ENCODE assay signal across 31 cellular contexts in the genomic region with DNA sequence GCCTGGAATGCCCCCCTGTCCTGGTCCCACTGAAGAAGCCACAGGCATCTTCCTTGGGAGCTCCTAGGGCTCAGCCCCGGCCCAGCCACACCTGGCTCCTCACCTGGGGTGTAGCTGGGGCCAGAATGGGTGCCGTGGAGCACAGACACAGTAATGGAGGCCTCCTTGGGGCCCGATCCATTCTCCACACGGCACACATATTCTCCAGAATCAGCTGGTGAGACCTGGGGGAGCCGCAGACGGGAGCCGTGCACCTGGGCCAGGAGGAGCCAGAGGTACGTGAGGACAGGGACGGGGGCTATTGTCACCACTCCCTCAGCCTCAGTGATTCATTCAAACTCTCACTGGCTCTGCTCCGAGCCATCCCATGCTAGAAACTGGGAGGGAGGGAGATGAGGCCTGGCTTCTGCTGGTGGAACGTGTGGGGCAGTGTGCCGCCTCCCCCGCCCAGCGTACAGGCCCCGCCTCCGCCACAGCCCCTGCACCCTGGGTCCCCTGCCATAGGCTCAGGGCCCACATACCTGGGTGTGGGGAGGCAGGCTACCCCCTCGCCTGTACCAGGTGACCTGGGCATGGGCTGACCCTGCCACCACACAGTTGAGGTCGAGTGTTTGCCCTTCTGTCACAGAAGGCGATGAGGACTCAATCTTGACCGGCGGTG. TPM values are rescaled to one million over a fixed set of nuclear protein-coding genes. Genes with fewer than 3 reads are reported as not detected.
"Had no signal": no experiment of that assay in that cellular context is flagged by ENCODE, and none has a peak within 500 bp of the region (broad histone marks: within the 10 kb centered on the region; RNA-seq: fewer than 3 reads in every experiment).

No MANE protein-coding gene starts in this region.

- H3K4me3 ChIP-seq: left lung, lower lobe of right lung, psoas muscle, right lobe of liver, smooth muscle cell, tibial nerve, vagina had no signal

- ATAC-seq: left lung; lower lobe of right lung; natural killer cell treated with Interleukin-12 subunit alpha and Interleukin-12 subunit beta and Interleukin-15 and Interleukin-18, amount 100 ng/mL, for 72 hours; psoas muscle; right lobe of liver had no signal

- H3K36me3 Mint-ChIP-seq: immature natural killer cell; naive B cell; natural killer cell treated with Interleukin-12 subunit alpha and Interleukin-12 subunit beta and Interleukin-15 and Interleukin-18, amount 100 ng/mL, for 72 hours had no signal

- H3K27ac ChIP-seq: left lung, lower lobe of right lung, neutrophil, parathyroid adenoma, psoas muscle, right lobe of liver, vagina had no signal

- H3K4me1 ChIP-seq: left lung, lower lobe of right lung, parathyroid adenoma, psoas muscle, right lobe of liver, vagina had no signal

- H3K36me3 ChIP-seq: neutrophil, right lobe of liver had no signal

- H3K9me3 Mint-ChIP-seq: immature natural killer cell; naive B cell; natural killer cell treated with Interleukin-12 subunit alpha and Interleukin-12 subunit beta and Interleukin-15 and Interleukin-18, amount 100 ng/mL, for 72 hours; stimulated activated naive CD8-positive, alpha-beta T cell treated with anti-CD3 and anti-CD28 coated beads, Interleukin-15, amount 100 ng/mL, for 72 hours; type B pancreatic cell had no signal

- DNase-seq: hypothalamus; immature natural killer cell; kidney; left colon; lower lobe of right lung; mammary epithelial cell; mesenchymal stem cell; naive B cell; occipital lobe; psoas muscle; stimulated activated CD4-positive, alpha-beta T cell treated with anti-CD3 and anti-CD28 coated beads, Interleukin-12 subunit alpha, Interleukin-12 subunit beta, amount 100 ng/mL, for 4 hours; stimulated activated CD4-positive, alpha-beta T cell treated with anti-CD3 and anti-CD28 coated beads, Interleukin-15, amount 100 ng/mL, for 24 hours; stimulated activated CD4-positive, alpha-beta T cell treated with anti-CD3 and anti-CD28 coated beads, Interleukin-2, amount 100 ng/mL, for 24 hours; stimulated activated CD4-positive, alpha-beta T cell treated with anti-CD3 and anti-CD28 coated beads, Interleukin-4, amount 100 ng/mL, for 1 hour; stimulated activated naive CD4-positive, alpha-beta T cell treated with Interleukin-2 at 50 U/mL for 16 hours; stimulated activated naive CD8-positive, alpha-beta T cell treated with anti-CD3 and anti-CD28 coated beads, Interleukin-15, amount 100 ng/mL, for 72 hours; substantia nigra had no signal

- H2AFZ ChIP-seq: parathyroid adenoma had no signal

- H3K9me3 ChIP-seq: left lung, lower lobe of right lung, neutrophil, psoas muscle, right lobe of liver, tibial nerve, vagina had no signal

- H3K27me3 Mint-ChIP-seq: naive B cell; natural killer cell treated with Interleukin-12 subunit alpha and Interleukin-12 subunit beta and Interleukin-15 and Interleukin-18, amount 100 ng/mL, for 72 hours; stimulated activated naive CD8-positive, alpha-beta T cell treated with anti-CD3 and anti-CD28 coated beads, Interleukin-15, amount 100 ng/mL, for 72 hours; type B pancreatic cell had no signal

- H3K79me2 ChIP-seq: parathyroid adenoma had no signal

- H3K9ac ChIP-seq: parathyroid adenoma had no signal

- H3K27me3 ChIP-seq: left lung, neutrophil, right lobe of liver, tibial nerve, vagina had no signal

- H3K4me2 ChIP-seq: smooth muscle cell had no signal

- FAIRE-seq: islet of Langerhans, kidney had no signal

- H3K4me3 Mint-ChIP-seq: immature natural killer cell; natural killer cell treated with Interleukin-12 subunit alpha and Interleukin-12 subunit beta and Interleukin-15 and Interleukin-18, amount 100 ng/mL, for 72 hours; stimulated activated naive CD8-positive, alpha-beta T cell treated with anti-CD3 and anti-CD28 coated beads, Interleukin-15, amount 100 ng/mL, for 72 hours; type B pancreatic cell had no signal

- H3K27ac Mint-ChIP-seq: immature natural killer cell; natural killer cell treated with Interleukin-12 subunit alpha and Interleukin-12 subunit beta and Interleukin-15 and Interleukin-18, amount 100 ng/mL, for 72 hours; stimulated activated naive CD8-positive, alpha-beta T cell treated with anti-CD3 and anti-CD28 coated beads, Interleukin-15, amount 100 ng/mL, for 72 hours; type B pancreatic cell had no signal

RNA-seq across cellular contexts. Expression of gene LDLRAD2, which starts 42.2 kb away (rescaled TPM):
- total RNA-seq: mammary epithelial cell; mononuclear cell; natural killer cell treated with Interleukin-12 subunit alpha and Interleukin-12 subunit beta and Interleukin-15 and Interleukin-18, amount 100 ng/mL, for 72 hours; occipital lobe; osteocyte; right lobe of liver; temporal lobe; vagina had no signal
- polyA plus RNA-seq: mammary epithelial cell, neural cell had no signal
